Comparison of ENCODE assay signal across 8 cellular contexts in genomic region chr2:101473581-101473910, GRCh38. TPM values are rescaled to one million over a fixed set of nuclear protein-coding genes. Genes with fewer than 3 reads are reported as not detected.
DNase-seq lines count a peak whose midpoint lies in the region; ATAC-seq and TF ChIP-seq lines count a peak whose summit lies in the region.

No MANE protein-coding gene starts in this region.

- peaks cover 6% of the 10 kb centered on the region for H3K27me3 ChIP-seq in A673 (replicated peaks; ENCODE audit: insufficient read depth, low read depth, low read length, poor library complexity)
- H3K27me3 ChIP-seq in Loucy (ENCODE audit: insufficient read depth, low read length, poor library complexity, severe bottlenecking), result no peaks in the 10 kb centered on the region
- H3K27me3 ChIP-seq in endodermal cell (ENCODE audit: control insufficient read depth, insufficient read depth, low read length, poor library complexity, severe bottlenecking), result peaks cover 37% of the 10 kb centered on the region

- no peak overlapping the region for H3K27ac Mint-ChIP-seq in endodermal cell
- H3K27ac Mint-ChIP-seq in naive thymus-derived CD8-positive, alpha-beta T cell, result peak overlapping the region in 5 of 10 donors; percentile 11 to 63 (median 51)

- peak overlapping the region; percentile 91 for H2AFZ ChIP-seq in Loucy (ENCODE audit: low read length)

- peak overlapping the region; percentile 58 for H3K4me3 Mint-ChIP-seq in endodermal cell
- H3K4me3 Mint-ChIP-seq in naive thymus-derived CD8-positive, alpha-beta T cell, result peak overlapping the region; percentile 65 to 82 (median 79)

- H3K36me3 ChIP-seq in A673 (ENCODE audit: insufficient read depth, low read length, poor library complexity, severe bottlenecking), result no peaks in the 10 kb centered on the region
- no peaks in the 10 kb centered on the region for H3K36me3 ChIP-seq in Loucy (ENCODE audit: insufficient read depth, low read length)
- H3K36me3 ChIP-seq in endodermal cell (ENCODE audit: control insufficient read depth, insufficient read depth, low read length), result no peaks in the 10 kb centered on the region

- WGBS in endodermal cell (ENCODE audit: insufficient coverage in 1 of 2, insufficient read length in 1 of 2), 2 experiments, result 57 to 100% methylated on average over 1 to 3 of the region's 3 CpGs

- BruUV-seq in A673 (replicated peaks; lab: Mats Ljungman, UMichigan), result no TSS peak

- H3K9me3 Mint-ChIP-seq in endodermal cell, result no peaks in the 10 kb centered on the region
- no peaks in the 10 kb centered on the region for H3K9me3 Mint-ChIP-seq in naive thymus-derived CD8-positive, alpha-beta T cell

- H3K9me3 ChIP-seq in A673 (ENCODE audit: low read depth, low read length, poor library complexity, severe bottlenecking) (no peaks in the 10 kb centered on the region), Loucy (ENCODE audit: insufficient read depth, low read depth, low read length) (no peaks in the 10 kb centered on the region), endodermal cell (ENCODE audit: control insufficient read depth, low read length) (no peaks in the 10 kb centered on the region)

- no peak for ATAC-seq in naive thymus-derived CD8-positive, alpha-beta T cell

- H3K27ac ChIP-seq in A673 (ENCODE audit: low read depth, low read length, poor library complexity, severe bottlenecking), result no peak overlapping the region
- no peak overlapping the region for H3K27ac ChIP-seq in endodermal cell (ENCODE audit: low read depth, low read length)

- H3K4me1 ChIP-seq in A673 (ENCODE audit: insufficient read depth, low read length, poor library complexity, severe bottlenecking), result peaks cover 9% of the 10 kb centered on the region
- peaks cover 59% of the 10 kb centered on the region for H3K4me1 ChIP-seq in Loucy (ENCODE audit: insufficient read depth, low read length, poor library complexity, severe bottlenecking)
- no peaks in the 10 kb centered on the region for H3K4me1 ChIP-seq in endodermal cell (ENCODE audit: control insufficient read depth, insufficient read depth, low read length)

- no peak for TF ChIP-seq CTCF in A673 (conservative IDR thresholded peaks at IDR 0.05; ENCODE audit: low read depth, low read length)
- TF ChIP-seq CTCF in Loucy (conservative IDR thresholded peaks at IDR 0.05; ENCODE audit: low read length), result no peak
- no peak for TF ChIP-seq CTCF in endodermal cell (conservative IDR thresholded peaks at IDR 0.05)
- no peak for TF ChIP-seq CTCF in GM13977 (IDR thresholded peaks at IDR 0.05; ENCODE audit: extremely low read depth, insufficient read depth, missing control alignments)

- in situ Hi-C loops in GM13977 (cut with MboI; ENCODE audit: low pct_unique_long_range_greater_than_20kb, low sequenced_read_pairs, unreplicated experiment), result no loop called here

- H3K4me3 ChIP-seq in A673 (ENCODE audit: low read depth, low read length, poor library complexity, severe bottlenecking), result peak overlapping the region; percentile 49
- peak overlapping the region; percentile 95 for H3K4me3 ChIP-seq in Loucy (ENCODE audit: low read length, poor library complexity, severe bottlenecking)
- peak overlapping the region; percentile 74 for H3K4me3 ChIP-seq in endodermal cell (ENCODE audit: low read length)

- no peaks in the 10 kb centered on the region for H4K20me1 ChIP-seq in Loucy (ENCODE audit: insufficient read depth, low read length, poor library complexity, severe bottlenecking)

- no peaks in the 10 kb centered on the region for H3K9me2 ChIP-seq in Loucy (replicated peaks; ENCODE audit: low read depth, low read length)

- H3K4me1 Mint-ChIP-seq in endodermal cell, result no peaks in the 10 kb centered on the region
- H3K4me1 Mint-ChIP-seq in naive thymus-derived CD8-positive, alpha-beta T cell, result peaks cover 9 to 17% (median 10%) of the 10 kb centered on the region in 4 donors

- peaks cover 66% of the 10 kb centered on the region for H3K27me3 Mint-ChIP-seq in endodermal cell (ENCODE audit: insufficient read depth)
- H3K27me3 Mint-ChIP-seq in naive thymus-derived CD8-positive, alpha-beta T cell, result peaks cover 0 to 12% (median 0%) of the 10 kb centered on the region in 5 donors

- H3K9ac ChIP-seq in Loucy (ENCODE audit: low read depth, low read length, poor library complexity, severe bottlenecking) (peak overlapping the region; percentile 98), endodermal cell (ENCODE audit: extremely low read depth, low read length, poor library complexity, severe bottlenecking) (no peak overlapping the region)

- intact Hi-C loops in A673 (cut with micrococcal nuclease; ENCODE audit: unreplicated experiment), result no loop called here

- DNase-seq in A673 (ENCODE audit: low spot score) (no peak), endodermal cell (no peak), NCI-H2107 treated with DMSO at 0.1 percent for 48 hours (lab: John Stamatoyannopoulos, UW; ENCODE audit: unreplicated experiment) (no peak), SHP77 (lab: John Stamatoyannopoulos, UW) (no peak), NCI-H774 (lab: John Stamatoyannopoulos, UW) (no peak), GM13977 (ENCODE audit: low spot score) (no peak)
- no peak for DNase-seq in naive thymus-derived CD8-positive, alpha-beta T cell

- POLR2A ChIA-PET in A673 (lab: Charles Lee; ENCODE audit: low non-redundant PET), result no interaction called here
- POLR2A ChIA-PET in naive thymus-derived CD8-positive, alpha-beta T cell (lab: Charles Lee), result interaction anchor here (0.5 to 0.6 kb wide), 2 partner anchors 157 to 240 kb away, joined by 3 to 4 read pairs; no protein-coding TSS in a partner anchor

- CTCF ChIA-PET in A673 (lab: Charles Lee), result no interaction called here

- H3K4me2 ChIP-seq in Loucy (ENCODE audit: low read depth, low read length, poor library complexity, severe bottlenecking), result peak overlapping the region; percentile 97

- H3K36me3 Mint-ChIP-seq in endodermal cell (ENCODE audit: low read depth), result no peaks in the 10 kb centered on the region
- no peaks in the 10 kb centered on the region for H3K36me3 Mint-ChIP-seq in naive thymus-derived CD8-positive, alpha-beta T cell

- peaks cover 59% of the 10 kb centered on the region for H3K79me2 ChIP-seq in Loucy (ENCODE audit: insufficient read depth, low read length)

- peaks cover 13% of the 10 kb centered on the region for H3F3A ChIP-seq in Loucy (ENCODE audit: low read depth)

RNA-seq across cellular contexts. Expression of gene RFX8, which starts 1.4 kb away (rescaled TPM):
- total RNA-seq in A673 (2021) (not detected in 2 replicates), endodermal cell (not detected)
- not detected for polyA plus RNA-seq in endodermal cell (2013, experiment 1 of 2)
- polyA plus RNA-seq in endodermal cell (2013, experiment 2 of 2), result 0.21 TPM
- total RNA-seq in naive thymus-derived CD8-positive, alpha-beta T cell, result not detected
- not detected for polyA plus RNA-seq in naive thymus-derived CD8-positive, alpha-beta T cell
